Comparison of ENCODE assay signal across 8 cellular contexts in the genomic region with DNA sequence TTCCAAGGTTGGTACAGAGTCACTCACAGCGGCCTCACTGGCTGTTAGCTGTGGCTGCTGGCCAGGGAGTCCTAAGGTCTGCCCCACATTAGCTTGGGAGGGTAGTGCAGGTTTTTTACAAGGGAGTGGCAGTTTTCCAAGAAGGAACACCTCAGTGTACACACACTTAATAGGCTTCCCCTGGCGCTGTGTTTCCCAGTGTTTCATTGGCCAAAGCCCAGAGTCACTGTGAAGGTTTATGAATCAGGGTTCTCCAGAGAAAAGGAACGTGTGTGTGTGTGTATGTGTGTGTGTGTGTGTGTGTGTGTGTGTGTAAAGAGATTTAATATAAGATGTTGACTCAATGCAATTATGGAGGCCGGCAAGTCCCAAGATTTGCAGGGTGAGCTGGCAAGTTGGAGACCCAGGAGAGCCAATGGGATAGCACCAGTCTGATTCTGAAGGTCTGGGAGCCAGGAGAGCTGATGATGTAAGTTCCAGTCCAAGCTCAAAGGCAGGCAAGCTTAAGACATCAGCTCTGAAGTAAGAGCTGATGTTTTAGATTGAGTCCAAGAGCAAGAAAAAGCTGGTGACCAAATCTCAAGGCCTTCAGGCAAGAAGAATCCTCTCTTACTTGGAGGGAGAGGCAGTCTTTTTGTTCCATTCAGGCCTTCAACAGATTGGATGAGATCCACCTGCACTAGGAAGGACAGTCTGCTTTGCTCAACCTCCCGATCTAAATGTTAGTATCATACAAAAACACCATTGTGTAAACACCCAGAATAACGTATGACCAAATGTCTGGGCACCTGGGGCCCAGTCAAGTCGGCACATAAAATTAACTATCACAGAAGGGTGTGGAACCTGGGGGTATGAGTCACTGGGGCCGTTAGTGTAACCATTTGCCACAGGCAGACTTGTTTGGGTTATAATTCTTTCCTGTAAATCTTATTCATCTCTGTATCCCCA.
DNase-seq lines count a peak whose midpoint lies in the region; ATAC-seq and TF ChIP-seq lines count a peak whose summit lies in the region.

No MANE protein-coding gene starts in this region.

- no peaks in the 10 kb centered on the region for H3K9me3 Mint-ChIP-seq in stimulated activated naive CD8-positive, alpha-beta T cell treated with anti-CD3 and anti-CD28 coated beads, Interleukin-15, amount 100 ng/mL, for 72 hours
- H3K9me3 Mint-ChIP-seq in WTC11 = no peaks in the 10 kb centered on the region

- POLR2A ChIA-PET in AG04450 (lab: Yijun Ruan, JAX) (interaction anchor here (0.5 to 0.7 kb wide), 3 partner anchors 42 to 119 kb away, joined by 3 read pairs; no protein-coding TSS in a partner anchor), WTC11 (lab: Charles Lee) (interaction anchor here (0.6 kb wide), 1 partner anchor 68 kb away, joined by 3 read pairs; no protein-coding TSS in a partner anchor)

- H3K36me3 ChIP-seq in kidney epithelial cell (ENCODE audit: control insufficient read depth, insufficient read depth, low read length) = no peaks in the 10 kb centered on the region

- peak; percentile 94 for ATAC-seq in stimulated activated naive CD8-positive, alpha-beta T cell treated with anti-CD3 and anti-CD28 coated beads, Interleukin-15, amount 100 ng/mL, for 72 hours
- no peak for ATAC-seq in GM18867 (IDR thresholded peaks at IDR 0.05; ENCODE audit: unreplicated experiment)
- ATAC-seq in WTC11 = no peak

- H3K4me3 Mint-ChIP-seq in stimulated activated naive CD8-positive, alpha-beta T cell treated with anti-CD3 and anti-CD28 coated beads, Interleukin-15, amount 100 ng/mL, for 72 hours = peak overlapping the region; percentile 70 to 82
- no peak overlapping the region for H3K4me3 Mint-ChIP-seq in WTC11

- no peak for TF ChIP-seq CTCF in AG04450 (IDR thresholded peaks at IDR 0.05; ENCODE audit: low read depth, low read length)
- no peak for TF ChIP-seq CTCF in kidney epithelial cell (IDR thresholded peaks at IDR 0.05; ENCODE audit: insufficient read depth, low read length, poor library complexity, severe bottlenecking)
- no peak for TF ChIP-seq CTCF in lower leg skin (IDR thresholded peaks at IDR 0.05)
- TF ChIP-seq CTCF in WTC11 (IDR thresholded peaks at IDR 0.05) = no peak

- peak overlapping the region; percentile 84 to 97 for H3K27ac Mint-ChIP-seq in stimulated activated naive CD8-positive, alpha-beta T cell treated with anti-CD3 and anti-CD28 coated beads, Interleukin-15, amount 100 ng/mL, for 72 hours
- no peak overlapping the region for H3K27ac Mint-ChIP-seq in WTC11

- DNase-seq in AG04450 (ENCODE audit: low read depth, low spot score) = peak; percentile 59
- DNase-seq in LoVo (ENCODE audit: low spot score) = peak; percentile 93
- peak; percentile 21 for DNase-seq in activated T-helper 1 cell treated with Interleukin-2 at 50 U/mL for 16 hours (ENCODE audit: low read depth)
- DNase-seq in kidney epithelial cell (ENCODE audit: low read depth) = peak; percentile 81
- peak; percentile 40 to 71 for DNase-seq in stimulated activated naive CD8-positive, alpha-beta T cell treated with anti-CD3 and anti-CD28 coated beads, Interleukin-15, amount 100 ng/mL, for 72 hours
- DNase-seq in lower leg skin (ENCODE audit: low spot score in 2 of 2) = no peak
- DNase-seq in WTC11 (ENCODE audit: low spot score) = no peak

- no peaks in the 10 kb centered on the region for H3K9me3 ChIP-seq in AG04450 (ENCODE audit: control insufficient read depth, insufficient read depth, low read length)

- CTCF ChIA-PET in AG04450 (lab: Charles Lee) (interaction anchor here (1.0 kb wide), 1 partner anchor 10 kb away, joined by 3 read pairs; no protein-coding TSS in a partner anchor), WTC11 (lab: Charles Lee) (no interaction called here)

- H3K27me3 ChIP-seq in AG04450 (ENCODE audit: control insufficient read depth, insufficient read depth, low read length) (no peaks in the 10 kb centered on the region), kidney epithelial cell (ENCODE audit: control insufficient read depth, insufficient read depth, low read length) (no peaks in the 10 kb centered on the region)

- intact Hi-C loops in lower leg skin (cut with DNase I; ENCODE audit: low total_unique reads) = no loop called here

- H3K27me3 Mint-ChIP-seq in stimulated activated naive CD8-positive, alpha-beta T cell treated with anti-CD3 and anti-CD28 coated beads, Interleukin-15, amount 100 ng/mL, for 72 hours = no peaks in the 10 kb centered on the region
- no peaks in the 10 kb centered on the region; the same call in 1 of the 2 replicates for H3K27me3 Mint-ChIP-seq in WTC11 (ENCODE audit: low read depth)

- 45% methylated on average over 8 of the region's 8 CpGs for WGBS in lower leg skin, 2 donors

- TF ChIP-seq POLR2A in lower leg skin (IDR thresholded peaks at IDR 0.05) = no peak

- H3K36me3 Mint-ChIP-seq in WTC11 = no peaks in the 10 kb centered on the region

- H3K27ac ChIP-seq in AG04450 (ENCODE audit: low read depth, low read length) = peak overlapping the region; percentile 84

- no peak overlapping the region for H3K4me3 ChIP-seq in AG04450 (ENCODE audit: low read depth, low read length)
- no peak overlapping the region for H3K4me3 ChIP-seq in kidney epithelial cell (ENCODE audit: low read depth, low read length)
- no peak overlapping the region for H3K4me3 ChIP-seq in lower leg skin (ENCODE audit: low read depth, poor library complexity, severe bottlenecking)

- peaks cover 87% of the 10 kb centered on the region for H3K4me1 Mint-ChIP-seq in stimulated activated naive CD8-positive, alpha-beta T cell treated with anti-CD3 and anti-CD28 coated beads, Interleukin-15, amount 100 ng/mL, for 72 hours
- H3K4me1 Mint-ChIP-seq in WTC11 = peaks cover 19% of the 10 kb centered on the region

TF ChIP-seq in WTC11, 78 proteins besides CTCF, POLR2A, EP300 and RAD21 (continues in another document):
- TF ChIP-seq, protein P1, sequence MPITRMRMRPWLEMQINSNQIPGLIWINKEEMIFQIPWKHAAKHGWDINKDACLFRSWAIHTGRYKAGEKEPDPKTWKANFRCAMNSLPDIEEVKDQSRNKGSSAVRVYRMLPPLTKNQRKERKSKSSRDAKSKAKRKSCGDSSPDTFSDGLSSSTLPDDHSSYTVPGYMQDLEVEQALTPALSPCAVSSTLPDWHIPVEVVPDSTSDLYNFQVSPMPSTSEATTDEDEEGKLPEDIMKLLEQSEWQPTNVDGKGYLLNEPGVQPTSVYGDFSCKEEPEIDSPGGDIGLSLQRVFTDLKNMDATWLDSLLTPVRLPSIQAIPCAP (CRISPR knock-in tag; IDR thresholded peaks at IDR 0.05) = no peak
- TF ChIP-seq JUN (CRISPR knock-in tag; IDR thresholded peaks at IDR 0.05) = no peak
- TF ChIP-seq, protein P2, sequence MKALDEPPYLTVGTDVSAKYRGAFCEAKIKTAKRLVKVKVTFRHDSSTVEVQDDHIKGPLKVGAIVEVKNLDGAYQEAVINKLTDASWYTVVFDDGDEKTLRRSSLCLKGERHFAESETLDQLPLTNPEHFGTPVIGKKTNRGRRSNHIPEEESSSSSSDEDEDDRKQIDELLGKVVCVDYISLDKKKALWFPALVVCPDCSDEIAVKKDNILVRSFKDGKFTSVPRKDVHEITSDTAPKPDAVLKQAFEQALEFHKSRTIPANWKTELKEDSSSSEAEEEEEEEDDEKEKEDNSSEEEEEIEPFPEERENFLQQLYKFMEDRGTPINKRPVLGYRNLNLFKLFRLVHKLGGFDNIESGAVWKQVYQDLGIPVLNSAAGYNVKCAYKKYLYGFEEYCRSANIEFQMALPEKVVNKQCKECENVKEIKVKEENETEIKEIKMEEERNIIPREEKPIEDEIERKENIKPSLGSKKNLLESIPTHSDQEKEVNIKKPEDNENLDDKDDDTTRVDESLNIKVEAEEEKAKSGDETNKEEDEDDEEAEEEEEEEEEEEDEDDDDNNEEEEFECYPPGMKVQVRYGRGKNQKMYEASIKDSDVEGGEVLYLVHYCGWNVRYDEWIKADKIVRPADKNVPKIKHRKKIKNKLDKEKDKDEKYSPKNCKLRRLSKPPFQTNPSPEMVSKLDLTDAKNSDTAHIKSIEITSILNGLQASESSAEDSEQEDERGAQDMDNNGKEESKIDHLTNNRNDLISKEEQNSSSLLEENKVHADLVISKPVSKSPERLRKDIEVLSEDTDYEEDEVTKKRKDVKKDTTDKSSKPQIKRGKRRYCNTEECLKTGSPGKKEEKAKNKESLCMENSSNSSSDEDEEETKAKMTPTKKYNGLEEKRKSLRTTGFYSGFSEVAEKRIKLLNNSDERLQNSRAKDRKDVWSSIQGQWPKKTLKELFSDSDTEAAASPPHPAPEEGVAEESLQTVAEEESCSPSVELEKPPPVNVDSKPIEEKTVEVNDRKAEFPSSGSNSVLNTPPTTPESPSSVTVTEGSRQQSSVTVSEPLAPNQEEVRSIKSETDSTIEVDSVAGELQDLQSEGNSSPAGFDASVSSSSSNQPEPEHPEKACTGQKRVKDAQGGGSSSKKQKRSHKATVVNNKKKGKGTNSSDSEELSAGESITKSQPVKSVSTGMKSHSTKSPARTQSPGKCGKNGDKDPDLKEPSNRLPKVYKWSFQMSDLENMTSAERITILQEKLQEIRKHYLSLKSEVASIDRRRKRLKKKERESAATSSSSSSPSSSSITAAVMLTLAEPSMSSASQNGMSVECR (CRISPR knock-in tag; IDR thresholded peaks at IDR 0.05; ENCODE audit: borderline replicate concordance) = no peak
- TF ChIP-seq ZNF232 (CRISPR knock-in tag; IDR thresholded peaks at IDR 0.05) = no peak
- TF ChIP-seq, protein P3, sequence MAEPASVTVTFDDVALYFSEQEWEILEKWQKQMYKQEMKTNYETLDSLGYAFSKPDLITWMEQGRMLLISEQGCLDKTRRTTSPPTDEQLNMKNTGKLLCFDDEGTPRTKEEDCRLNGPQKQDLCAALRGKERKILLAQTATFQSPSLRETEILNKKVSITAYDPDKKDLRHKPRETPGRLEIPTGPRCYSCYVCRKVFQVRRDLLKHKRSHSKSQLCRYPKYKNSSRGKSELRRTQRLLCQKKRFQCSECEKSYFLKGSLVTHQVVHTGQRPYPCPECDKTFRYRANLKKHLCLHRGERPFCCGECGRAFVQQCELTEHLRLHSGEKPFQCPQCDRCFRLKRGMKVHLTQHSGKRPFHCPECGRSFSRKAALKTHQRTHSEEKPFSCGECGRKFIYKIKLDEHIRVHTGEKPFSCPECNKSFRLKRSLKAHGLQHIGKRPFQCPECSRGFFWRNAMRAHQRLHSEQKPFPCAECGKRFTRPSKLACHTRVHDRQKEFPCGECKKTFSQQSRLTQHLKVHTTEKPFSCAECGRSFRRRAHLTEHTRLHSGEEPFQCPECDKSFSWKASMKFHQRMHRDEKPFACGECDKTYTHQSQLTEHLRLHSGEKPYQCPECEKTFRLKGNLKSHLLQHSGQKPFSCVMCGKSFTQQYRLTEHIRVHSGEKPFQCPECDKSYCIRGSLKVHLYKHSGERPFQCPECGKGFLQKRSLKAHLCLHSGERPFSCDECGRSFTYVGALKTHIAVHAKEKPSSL (CRISPR knock-in tag; conservative IDR thresholded peaks at IDR 0.05) = no peak
- TF ChIP-seq, protein P4, sequence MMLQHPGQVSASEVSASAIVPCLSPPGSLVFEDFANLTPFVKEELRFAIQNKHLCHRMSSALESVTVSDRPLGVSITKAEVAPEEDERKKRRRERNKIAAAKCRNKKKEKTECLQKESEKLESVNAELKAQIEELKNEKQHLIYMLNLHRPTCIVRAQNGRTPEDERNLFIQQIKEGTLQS (CRISPR knock-in tag; conservative IDR thresholded peaks at IDR 0.05) = no peak

Comparison
In these comparisons a context has a peak if more than half of its experiments do, and no peak if none do; other contexts are left out.
1. DNase-seq: peak in AG04450 (single experiment), LoVo (single experiment), activated T-helper 1 cell treated with Interleukin-2 at 50 U/mL for 16 hours (single experiment), kidney epithelial cell (single experiment) and stimulated activated naive CD8-positive, alpha-beta T cell treated with anti-CD3 and anti-CD28 coated beads, Interleukin-15, amount 100 ng/mL, for 72 hours (2 of 2); none in lower leg skin (0 of 2) and WTC11 (single experiment).